10 cellular contexts compared by ENCODE assay signal in genomic region chr19:30228726-30229523, GRCh38.
DNase-seq lines count a peak whose midpoint lies in the region; ATAC-seq and TF ChIP-seq lines count a peak whose summit lies in the region.
"Had no signal": no experiment of that assay in that cellular context is flagged by ENCODE, and none has a peak within 500 bp of the region (broad histone marks: within the 10 kb centered on the region; RNA-seq: fewer than 3 reads in every experiment).

No MANE protein-coding gene starts in this region.

- H3K4me1 Mint-ChIP-seq in H9: peaks cover 36 to 53% of the 10 kb centered on the region in 2 experiments

- H3K4me1 ChIP-seq in H9 (ENCODE audit: insufficient read depth, low read length) (no peaks in the 10 kb centered on the region), adipocyte (ENCODE audit: control insufficient read depth, insufficient read depth, low read length) (peaks cover 14% of the 10 kb centered on the region), MM.1S (ENCODE audit: low read length) (no peaks in the 10 kb centered on the region), body of pancreas (peaks cover 41% of the 10 kb centered on the region)

- H3K36me3 ChIP-seq in adipocyte (ENCODE audit: control insufficient read depth, insufficient read depth, low read length, severe bottlenecking): no peaks in the 10 kb centered on the region
- H3K36me3 ChIP-seq in MM.1S (replicated peaks; ENCODE audit: insufficient read depth, low read length): no peaks in the 10 kb centered on the region
- no peaks in the 10 kb centered on the region for H3K36me3 ChIP-seq in body of pancreas (replicated peaks in 1 of 2; ENCODE audit: insufficient read depth in 1 of 2, low read depth in 2 of 2)
- H3K36me3 ChIP-seq: gastrocnemius medialis had no signal

- H3K14ac ChIP-seq in H9 (ENCODE audit: insufficient read depth, low read length): no peak overlapping the region; the same call in 1 of the 2 replicates

- no peak overlapping the region for H3T11ph ChIP-seq in H9 (ENCODE audit: low read length)

- H3F3A ChIP-seq in MM.1S (ENCODE audit: insufficient read depth, low read length): no peaks in the 10 kb centered on the region

- intact Hi-C loops in body of pancreas (cut with DNase I): no loop called here

- peak overlapping the region; percentile 87 for H2AFZ ChIP-seq in H9 (ENCODE audit: low read length)
- H2AFZ ChIP-seq in MM.1S (ENCODE audit: low read length): no peak overlapping the region

- no peak overlapping the region for H2BK5ac ChIP-seq in H9 (ENCODE audit: insufficient read length, low read length)

- peaks cover 47% of the 10 kb centered on the region for H3K27me3 ChIP-seq in H9 (ENCODE audit: insufficient read depth, low read length)
- H3K27me3 ChIP-seq in adipocyte (replicated peaks; ENCODE audit: control insufficient read depth, insufficient read depth, low read length): peaks cover 33% of the 10 kb centered on the region
- peaks cover 82% of the 10 kb centered on the region for H3K27me3 ChIP-seq in MM.1S (replicated peaks; ENCODE audit: insufficient read depth, low read length)
- H3K27me3 ChIP-seq in body of pancreas: peaks cover 0 to 30% of the 10 kb centered on the region in 2 donors

- DNase-seq in H9 (no peak), adipocyte (ENCODE audit: low read depth) (peak; percentile 39), putamen (ENCODE audit: low spot score) (no peak), MM.1S (no peak), body of pancreas (no peak)
- DNase-seq: gastrocnemius medialis, T1000 had no signal

- H3K9me2 ChIP-seq in MM.1S (replicated peaks; ENCODE audit: insufficient read depth, low read length): no peaks in the 10 kb centered on the region

- H4K20me1 ChIP-seq in H9 (ENCODE audit: control insufficient read depth, insufficient read depth, insufficient read length) (no peaks in the 10 kb centered on the region), MM.1S (ENCODE audit: insufficient read depth, low read length) (no peaks in the 10 kb centered on the region)

- no peaks in the 10 kb centered on the region for H3K79me2 ChIP-seq in H9 (ENCODE audit: insufficient read depth, low read length)
- H3K79me2 ChIP-seq in MM.1S (ENCODE audit: low read length): no peaks in the 10 kb centered on the region

- H2BK20ac ChIP-seq in H9 (ENCODE audit: low read depth, low read length, poor library complexity, severe bottlenecking): no peak overlapping the region

- H3K4me3 Mint-ChIP-seq in H9: peak overlapping the region; percentile 64 to 96

- no peaks in the 10 kb centered on the region for H3K79me1 ChIP-seq in H9 (ENCODE audit: insufficient read depth, low read depth, low read length, poor library complexity, severe bottlenecking)

- H3K27ac Mint-ChIP-seq in H9: no peak overlapping the region

- H4K91ac ChIP-seq in H9 (ENCODE audit: insufficient read length, low read depth, low read length): no peak overlapping the region

- no peak overlapping the region for H3K56ac ChIP-seq in H9 (ENCODE audit: insufficient read length, low read depth, low read length)

- no peak overlapping the region for H4K5ac ChIP-seq in H9 (ENCODE audit: insufficient read length, low read depth, low read length)

- no peaks in the 10 kb centered on the region for H3K36me3 Mint-ChIP-seq in H9 (ENCODE audit: insufficient read depth in 1 of 3, low read depth in 3 of 3)

- no peak overlapping the region for H3K18ac ChIP-seq in H9 (ENCODE audit: insufficient read length, low read depth, low read length)

- H3K9ac ChIP-seq in H9 (ENCODE audit: extremely low read depth, insufficient read length, low read length): peak overlapping the region; percentile 25
- H3K9ac ChIP-seq in adipocyte (ENCODE audit: low read length): no peak overlapping the region
- no peak overlapping the region for H3K9ac ChIP-seq in MM.1S (ENCODE audit: low read length)

- TF ChIP-seq CTCF in H9 (conservative IDR thresholded peaks at IDR 0.05) (no peak), MM.1S (IDR thresholded peaks at IDR 0.05; ENCODE audit: low read length) (no peak), body of pancreas (IDR thresholded peaks at IDR 0.05) (no peak)

- H3K4me2 ChIP-seq in H9 (ENCODE audit: insufficient read depth, insufficient read length, low read length) (peak overlapping the region; percentile 98), MM.1S (ENCODE audit: low read depth, low read length) (no peak overlapping the region)

- no peak overlapping the region for H3K4ac ChIP-seq in H9 (ENCODE audit: low read depth, low read length)

- H2AK5ac ChIP-seq in H9 (ENCODE audit: insufficient read length, low read length): no peak overlapping the region

- no peak for TF ChIP-seq POLR2A in body of pancreas (IDR thresholded peaks at IDR 0.05)

- no peak overlapping the region for H3K23ac ChIP-seq in H9 (ENCODE audit: insufficient read length, low read depth, low read length)

- H3K23me2 ChIP-seq in H9 (ENCODE audit: insufficient read length, low read depth, low read length, poor library complexity, severe bottlenecking): peaks cover 16% of the 10 kb centered on the region

- ATAC-seq in HG02610 (IDR thresholded peaks at IDR 0.05; ENCODE audit: unreplicated experiment): no peak
- ATAC-seq in body of pancreas: no peak
- ATAC-seq: gastrocnemius medialis had no signal

- no peak overlapping the region for H2BK120ac ChIP-seq in H9 (ENCODE audit: low read depth, low read length, poor library complexity, severe bottlenecking)

- peaks cover 87% of the 10 kb centered on the region for H3K27me3 Mint-ChIP-seq in H9 (ENCODE audit: low read depth)

- H4K8ac ChIP-seq in H9 (replicated peaks; ENCODE audit: insufficient read length, low read depth, low read length): no peak overlapping the region

- H3K27ac ChIP-seq in H9 (ENCODE audit: insufficient read length, low read depth, low read length) (no peak overlapping the region), skin epidermis (no peak overlapping the region), MM.1S (ENCODE audit: low read length) (no peak overlapping the region), body of pancreas (no peak overlapping the region)
- H3K27ac ChIP-seq: gastrocnemius medialis had no signal

- WGBS in H9 (ENCODE audit: extremely low coverage, insufficient read length, low lambda C conversion rate): no CpG with 5 or more reads among the region's 54 CpGs
- 6 to 14% methylated on average over 22 to 54 of the region's 54 CpGs for WGBS in body of pancreas, 2 donors

- H3K9me3 Mint-ChIP-seq in H9: peaks cover 0 to 4% of the 10 kb centered on the region in 2 experiments; a peak in 3 of 5 replicates

- no peak overlapping the region for H2BK15ac ChIP-seq in H9 (ENCODE audit: low read depth, low read length)

- H2BK12ac ChIP-seq in H9 (ENCODE audit: insufficient read length, low read depth, low read length): no peak overlapping the region

- H3K4me3 ChIP-seq in adipocyte (ENCODE audit: low read length) (peak overlapping the region; percentile 69), iPS-18c (ENCODE audit: insufficient read depth, low read depth, low read length) (peak overlapping the region; percentile 58), skin epidermis (peak overlapping the region in 5 of 7 experiments; percentile 5 to 51 (median 38)), MM.1S (ENCODE audit: low read length) (no peak overlapping the region), body of pancreas (no peak overlapping the region)

- H3K9me3 ChIP-seq in H9 (ENCODE audit: control insufficient read depth, low read depth, low read length) (no peaks in the 10 kb centered on the region), adipocyte (ENCODE audit: control insufficient read depth, low read length) (no peaks in the 10 kb centered on the region), iPS-18c (ENCODE audit: control insufficient read depth, insufficient read depth, low read length) (no peaks in the 10 kb centered on the region), MM.1S (replicated peaks; ENCODE audit: insufficient read depth, low read length) (no peaks in the 10 kb centered on the region), body of pancreas (no peaks in the 10 kb centered on the region)
- H3K9me3 ChIP-seq: gastrocnemius medialis had no signal

Comparison
In these comparisons a context has a peak if more than half of its experiments do, and no peak if none do; other contexts are left out.
1. H3K4me3 ChIP-seq: peak in adipocyte (single experiment), iPS-18c (single experiment) and skin epidermis (5 of 7); none in MM.1S (single experiment) and body of pancreas (0 of 2).